ENCODE assay signal across 13 cellular contexts in genomic region chr7:18552943-18553584, GRCh38. TPM values are rescaled to one million over a fixed set of nuclear protein-coding genes. Genes with fewer than 3 reads are reported as not detected.
A peak's percentile ranks its signal among the peaks of the same experiment; 100 is the strongest.
DNase-seq lines count a peak whose midpoint lies in the region; ATAC-seq and TF ChIP-seq lines count a peak whose summit lies in the region.
"Had no signal": no experiment of that assay in that cellular context is flagged by ENCODE, and none has a peak within 500 bp of the region (broad histone marks: within the 10 kb centered on the region; RNA-seq: fewer than 3 reads in every experiment).

No MANE protein-coding gene starts in this region.

- 92 to 95% methylated on average over 7 of the region's 7 CpGs for WGBS in GM23248 (ENCODE audit: low coverage in 1 of 2, low lambda C conversion rate in 2 of 2, missing lambda C conversion rate in 2 of 2), 2 experiments

- no peaks in the 10 kb centered on the region for H3K27me3 ChIP-seq in left ventricle myocardium inferior (ENCODE audit: low read depth)
- H3K27me3 ChIP-seq in GM23248 (replicated peaks; ENCODE audit: insufficient read depth), result no peaks in the 10 kb centered on the region

- no peaks in the 10 kb centered on the region for H4K20me1 ChIP-seq in GM23248 (ENCODE audit: insufficient read depth)

- intact Hi-C loops in left ventricle myocardium inferior (cut with micrococcal nuclease) (no loop called here), cardiac septum (cut with DNase I) (no loop called here)

- DNase-seq in left ventricle myocardium inferior (no peak), cardiac septum (ENCODE audit: low spot score) (no peak), NCI-H2227 (lab: John Stamatoyannopoulos, UW; ENCODE audit: unreplicated experiment) (peak; percentile 21), epithelial cell of esophagus (ENCODE audit: low read depth) (peak; percentile 26), left lobe of liver (ENCODE audit: low spot score) (no peak), GM23248 (no peak), NCI-H1048 (lab: John Stamatoyannopoulos, UW) (no peak)
- no peak for DNase-seq in activated CD4-positive, alpha-beta T cell treated with anti-CD3 and anti-CD28 coated beads, Interleukin-2, amount 50 U/mL, for 48 hours
- DNase-seq: activated naive CD8-positive, alpha-beta T cell treated with anti-CD3 and anti-CD28 coated beads, Interleukin-2, amount 10 ng/mL, durations not matched to agents 7 days and 5 days; mesenchymal stem cell; NCI-H526; small intestine; stimulated activated naive CD4-positive, alpha-beta T cell had no signal

- no peak overlapping the region for H3K9ac ChIP-seq in GM23248

- no peak overlapping the region for H3K4me2 ChIP-seq in GM23248 (ENCODE audit: unreplicated experiment)

- H3K4me1 ChIP-seq in left ventricle myocardium inferior (peaks cover 57% of the 10 kb centered on the region), GM23248 (ENCODE audit: insufficient read depth) (peaks cover 20% of the 10 kb centered on the region)

- no peaks in the 10 kb centered on the region for H3K36me3 ChIP-seq in left ventricle myocardium inferior
- H3K36me3 ChIP-seq in GM23248 (ENCODE audit: low read depth), result no peaks in the 10 kb centered on the region

- H3F3A ChIP-seq in GM23248 (ENCODE audit: insufficient read depth), result no peaks in the 10 kb centered on the region

- H3K4me3 ChIP-seq in left ventricle myocardium inferior (peak overlapping the region; percentile 26), epithelial cell of esophagus (ENCODE audit: low read length) (no peak overlapping the region), GM23248 (no peak overlapping the region)

- TF ChIP-seq CTCF in left ventricle myocardium inferior (IDR thresholded peaks at IDR 0.05; ENCODE audit: borderline replicate concordance) (no peak), epithelial cell of esophagus (IDR thresholded peaks at IDR 0.05; ENCODE audit: insufficient read depth, low read depth, low read length, missing control alignments) (no peak)

- peak overlapping the region; percentile 59 for H3K27ac ChIP-seq in left ventricle myocardium inferior (replicated peaks)
- H3K27ac ChIP-seq in GM23248, result no peak overlapping the region

- ATAC-seq in left lobe of liver, result no peak

- no peak overlapping the region for H2AFZ ChIP-seq in GM23248

- H3K9me2 ChIP-seq in GM23248 (ENCODE audit: insufficient read depth), result no peaks in the 10 kb centered on the region

- in situ Hi-C loops in GM23248 (cut with MboI), result loop anchor here (25.0 kb wide), 2 partner anchors 591 to 866 kb away; no protein-coding TSS in a partner anchor

- H3K9me3 ChIP-seq in left ventricle myocardium inferior (replicated peaks) (no peaks in the 10 kb centered on the region), GM23248 (ENCODE audit: low read depth) (no peaks in the 10 kb centered on the region)

- H3K79me2 ChIP-seq in GM23248 (ENCODE audit: insufficient read depth), result no peaks in the 10 kb centered on the region

RNA-seq across cellular contexts. Expression of gene HDAC9, which starts 57.5 kb away (rescaled TPM):
- 39.6 TPM for total RNA-seq in left ventricle myocardium inferior
- 87.5 TPM for total RNA-seq in cardiac septum
- 2.1 TPM for total RNA-seq in left lobe of liver
- total RNA-seq in GM23248 (2014; rRNA removed; shearing (Covaris generic)), result 1.6 and 2.1 TPM in 2 replicates
- 1.5 and 1.6 TPM in 2 replicates for polyA plus RNA-seq in GM23248 (2016; fragmentation: Nextera tagmentation; extraction: Ambion mirVana)

Comparison
In these comparisons a context has a peak if more than half of its experiments do, and no peak if none do; other contexts are left out.
1. DNase-seq: peak in NCI-H2227 (single experiment) and epithelial cell of esophagus (single experiment); none in left ventricle myocardium inferior (single experiment), cardiac septum (single experiment), left lobe of liver (single experiment), GM23248 (single experiment), NCI-H1048 (single experiment) and activated CD4-positive, alpha-beta T cell treated with anti-CD3 and anti-CD28 coated beads, Interleukin-2, amount 50 U/mL, for 48 hours (0 of 2).
2. RNA of gene HDAC9, which starts 57.5 kb away (total RNA-seq): 87.5 TPM in cardiac septum (single experiment) and 39.6 TPM in left ventricle myocardium inferior (single experiment); 2.1 TPM in left lobe of liver (single experiment) and 1.6 to 2.1 TPM in GM23248; every median in the first group is over 10 times any median in the second.